Comparison of ENCODE assay signal across 14 cellular contexts in the genomic region with DNA sequence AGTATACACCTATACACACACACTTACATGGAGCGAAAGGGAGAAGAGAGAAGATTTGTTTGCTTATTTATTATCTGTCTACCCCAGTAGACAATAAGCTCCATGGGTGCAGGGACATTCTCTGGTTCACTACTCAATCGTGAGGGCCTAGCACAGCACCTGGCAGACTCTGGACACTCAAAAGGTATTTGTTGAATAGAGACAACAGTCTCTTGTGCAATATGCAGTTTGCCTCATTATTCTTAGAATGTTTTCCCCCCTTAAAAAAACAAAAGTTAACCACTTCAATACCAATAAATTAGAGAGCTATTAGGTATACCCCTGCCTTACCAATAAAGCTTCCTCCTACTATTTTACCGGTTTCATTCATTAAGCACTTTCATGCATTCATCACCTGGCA. TPM values are rescaled to one million over a fixed set of nuclear protein-coding genes. Genes with fewer than 3 reads are reported as not detected.
DNase-seq lines count a peak whose midpoint lies in the region; ATAC-seq and TF ChIP-seq lines count a peak whose summit lies in the region.
"Had no signal": no experiment of that assay in that cellular context is flagged by ENCODE, and none has a peak within 500 bp of the region (broad histone marks: within the 10 kb centered on the region; RNA-seq: fewer than 3 reads in every experiment).

No MANE protein-coding gene starts in this region.

- peak overlapping the region; percentile 35 for H3K4me3 Mint-ChIP-seq in activated CD8-positive, alpha-beta memory T cell treated with anti-CD3 and anti-CD28 coated beads, Interleukin-2, amount 10 ng/mL, durations not matched to agents 7 days and 5 days
- H3K4me3 Mint-ChIP-seq in brain (peak overlapping the region; percentile 31 to 74 (median 63)), osteocyte (ENCODE audit: unreplicated experiment) (peak overlapping the region; percentile 57)

- intact Hi-C loops in vagina (cut with DNase I), result no loop called here

- H3K9me3 Mint-ChIP-seq in activated CD8-positive, alpha-beta memory T cell treated with anti-CD3 and anti-CD28 coated beads, Interleukin-2, amount 10 ng/mL, durations not matched to agents 7 days and 5 days (ENCODE audit: low read depth), result no peaks in the 10 kb centered on the region
- H3K9me3 Mint-ChIP-seq in brain (peaks cover 0 to 10% (median 2%) of the 10 kb centered on the region in 5 experiments), osteocyte (ENCODE audit: unreplicated experiment) (no peaks in the 10 kb centered on the region)

- no peaks in the 10 kb centered on the region for H3K27me3 ChIP-seq in vagina
- H3K27me3 ChIP-seq: right atrium auricular region, tibial artery had no signal

- peaks cover 47% of the 10 kb centered on the region for H3K4me1 Mint-ChIP-seq in activated CD8-positive, alpha-beta memory T cell treated with anti-CD3 and anti-CD28 coated beads, Interleukin-2, amount 10 ng/mL, durations not matched to agents 7 days and 5 days
- H3K4me1 Mint-ChIP-seq in brain (peaks cover 31% of the 10 kb centered on the region), osteocyte (ENCODE audit: unreplicated experiment) (peaks cover 26% of the 10 kb centered on the region)

- H3K27ac Mint-ChIP-seq in activated CD8-positive, alpha-beta memory T cell treated with anti-CD3 and anti-CD28 coated beads, Interleukin-2, amount 10 ng/mL, durations not matched to agents 7 days and 5 days, result peak overlapping the region; percentile 12
- H3K27ac Mint-ChIP-seq in brain (peak overlapping the region in 4 of 5 experiments; percentile 12 to 19 (median 17)), osteocyte (ENCODE audit: unreplicated experiment) (peak overlapping the region; percentile 25)

- CTCF ChIA-PET in activated CD8-positive, alpha-beta memory T cell treated with anti-CD3 and anti-CD28 coated beads, Interleukin-2, amount 10 ng/mL, durations not matched to agents 7 days and 5 days (lab: Charles Lee), result interaction anchor here (0.6 to 3.3 kb wide), 3 partner anchors 34 to 142 kb away, joined by 3 to 17 read pairs (median 3); a partner anchor contains a TSS

- no peak for DNase-seq in activated CD8-positive, alpha-beta memory T cell treated with anti-CD3 and anti-CD28 coated beads, Interleukin-2, amount 10 ng/mL, durations not matched to agents 7 days and 5 days
- DNase-seq in activated CD8-positive, alpha-beta memory T cell treated with anti-CD3 and anti-CD28 coated beads for 24 hours, result no peak
- DNase-seq in NCI-H1436 treated with DMSO at 0.1 percent for 48 hours (lab: John Stamatoyannopoulos, UW) (peak; percentile 70), osteocyte (ENCODE audit: extremely low spot score, unreplicated experiment) (peak; percentile 32), D341Med (ENCODE audit: low spot score) (no peak), vagina (ENCODE audit: extremely low spot score in 2 of 2) (no peak)
- DNase-seq: hippocampal formation, mesendoderm, NCI-H2081 treated with DMSO at 0.1 percent for 48 hours, tibial artery had no signal

- H3K4me1 ChIP-seq in vagina, result peaks cover 36% of the 10 kb centered on the region

- H3K27me3 Mint-ChIP-seq in activated CD8-positive, alpha-beta memory T cell treated with anti-CD3 and anti-CD28 coated beads, Interleukin-2, amount 10 ng/mL, durations not matched to agents 7 days and 5 days, result no peaks in the 10 kb centered on the region
- H3K27me3 Mint-ChIP-seq in brain (no peaks in the 10 kb centered on the region), osteocyte (ENCODE audit: unreplicated experiment) (no peaks in the 10 kb centered on the region)

- peaks cover 42% of the 10 kb centered on the region for H3K36me3 Mint-ChIP-seq in activated CD8-positive, alpha-beta memory T cell treated with anti-CD3 and anti-CD28 coated beads, Interleukin-2, amount 10 ng/mL, durations not matched to agents 7 days and 5 days
- H3K36me3 Mint-ChIP-seq in brain (peaks cover 54% of the 10 kb centered on the region), osteocyte (ENCODE audit: unreplicated experiment) (peaks cover 5% of the 10 kb centered on the region)

- no peak for ATAC-seq in activated CD8-positive, alpha-beta memory T cell treated with anti-CD3 and anti-CD28 coated beads, Interleukin-2, amount 10 ng/mL, durations not matched to agents 7 days and 5 days
- no peak for ATAC-seq in GM18498 (IDR thresholded peaks at IDR 0.05; ENCODE audit: unreplicated experiment)
- ATAC-seq: Right ventricle myocardium inferior had no signal

- no peak overlapping the region for H3K4me3 ChIP-seq in vagina
- H3K4me3 ChIP-seq: right atrium auricular region had no signal

- H3K27ac ChIP-seq in vagina, result no peak overlapping the region
- H3K27ac ChIP-seq: right atrium auricular region, tibial artery had no signal

- TF ChIP-seq CTCF in brain (conservative IDR thresholded peaks at IDR 0.05) (no peak), osteocyte (IDR thresholded peaks at IDR 0.05) (no peak), vagina (IDR thresholded peaks at IDR 0.05) (no peak)

- H3K36me3 ChIP-seq in vagina, result no peaks in the 10 kb centered on the region
- H3K36me3 ChIP-seq: right atrium auricular region had no signal

- H3K9me3 ChIP-seq in vagina, result no peaks in the 10 kb centered on the region
- H3K9me3 ChIP-seq: right atrium auricular region, tibial artery had no signal

- TF ChIP-seq POLR2A in vagina (IDR thresholded peaks at IDR 0.05), result no peak

RNA-seq across cellular contexts. Expression of a gene that starts 2.0 kb away (rescaled TPM):
- total RNA-seq in activated CD8-positive, alpha-beta memory T cell treated with anti-CD3 and anti-CD28 coated beads, Interleukin-2, amount 10 ng/mL, durations not matched to agents 7 days and 5 days, result 10 to 100 TPM; 34.3 to 44.6 TPM
- polyA plus RNA-seq in brain (ENCODE audit: insufficient read depth, low read depth, low replicate concordance), result 6.3 TPM
- total RNA-seq in osteocyte (30.2 and 34.4 TPM in 2 replicates), vagina (23.3 TPM)

RNA-seq across cellular contexts. Expression of a gene that starts 33.6 kb away (rescaled TPM):
- 10 to 100 TPM; 11.4 to 17.6 TPM for total RNA-seq in activated CD8-positive, alpha-beta memory T cell treated with anti-CD3 and anti-CD28 coated beads, Interleukin-2, amount 10 ng/mL, durations not matched to agents 7 days and 5 days
- polyA plus RNA-seq in brain (ENCODE audit: insufficient read depth, low read depth, low replicate concordance), result 34.9 TPM
- total RNA-seq in osteocyte (12.1 and 12.6 TPM in 2 replicates), vagina (25.3 TPM)

Comparison
In these comparisons a context has a peak if more than half of its experiments do, and no peak if none do; other contexts are left out.
1. DNase-seq: peak in NCI-H1436 treated with DMSO at 0.1 percent for 48 hours (single experiment) and osteocyte (single experiment); none in activated CD8-positive, alpha-beta memory T cell treated with anti-CD3 and anti-CD28 coated beads, Interleukin-2, amount 10 ng/mL, durations not matched to agents 7 days and 5 days (single experiment), activated CD8-positive, alpha-beta memory T cell treated with anti-CD3 and anti-CD28 coated beads for 24 hours (single experiment), D341Med (single experiment) and vagina (0 of 2).
2. Peak in every context shown above with its lines, with median percentiles within 50 percentile points of each other: H3K27ac Mint-ChIP-seq and H3K4me3 Mint-ChIP-seq.